13 cellular contexts compared by ENCODE assay signal in genomic region chr2:9108210-9108967, GRCh38.
DNase-seq lines count a peak whose midpoint lies in the region; ATAC-seq and TF ChIP-seq lines count a peak whose summit lies in the region.
"Had no signal": no experiment of that assay in that cellular context is flagged by ENCODE, and none has a peak within 500 bp of the region (broad histone marks: within the 10 kb centered on the region; RNA-seq: fewer than 3 reads in every experiment).

No MANE protein-coding gene starts in this region.

- TF ChIP-seq EP300 in sigmoid colon (IDR thresholded peaks at IDR 0.05): no peak

- H3K27me3 ChIP-seq in SJCRH30: no peaks in the 10 kb centered on the region
- H3K27me3 ChIP-seq in left lung: no peaks in the 10 kb centered on the region
- no peaks in the 10 kb centered on the region for H3K27me3 ChIP-seq in upper lobe of right lung
- no peaks in the 10 kb centered on the region for H3K27me3 ChIP-seq in sigmoid colon
- H3K27me3 ChIP-seq: heart left ventricle, ovary had no signal

- no peaks in the 10 kb centered on the region for H3K36me3 ChIP-seq in SJCRH30
- H3K36me3 ChIP-seq in left lung: no peaks in the 10 kb centered on the region
- no peaks in the 10 kb centered on the region for H3K36me3 ChIP-seq in upper lobe of right lung
- H3K36me3 ChIP-seq in sigmoid colon: no peaks in the 10 kb centered on the region
- H3K36me3 ChIP-seq: heart left ventricle, ovary had no signal

- ATAC-seq in left lung: peak; percentile 6
- ATAC-seq in upper lobe of right lung: peak; percentile 16
- no peak for ATAC-seq in HG03439 (IDR thresholded peaks at IDR 0.05; ENCODE audit: unreplicated experiment)
- ATAC-seq: heart left ventricle had no signal

- intact Hi-C loops in left lung (cut with DNase I): no loop called here
- intact Hi-C loops in upper lobe of right lung (cut with DNase I): no loop called here
- intact Hi-C loops in sigmoid colon (cut with DNase I): no loop called here

- DNase-seq in NCI-H2107 treated with DMSO at 0.1 percent for 48 hours (lab: John Stamatoyannopoulos, UW; ENCODE audit: unreplicated experiment): peak; percentile 24
- DNase-seq in NCI-H2107 (lab: John Stamatoyannopoulos, UW): no peak
- peak; percentile 79 to 81 for DNase-seq in SJCRH30
- DNase-seq in left lung: no peak
- no peak for DNase-seq in upper lobe of right lung
- no peak for DNase-seq in activated CD4-positive, alpha-beta T cell treated with anti-CD3 and anti-CD28 coated beads, Interleukin-2, amount 50 U/mL, for 48 hours
- DNase-seq in sigmoid colon: no peak
- DNase-seq: activated CD4-positive, alpha-beta T cell treated with anti-CD3 and anti-CD28 coated beads, Interleukin-2, amount 10 ng/mL, durations not matched to agents 7 days and 5 days; heart left ventricle; NCI-H226; ovary; stimulated activated CD8-positive, alpha-beta memory T cell treated with anti-CD3 and anti-CD28 coated beads, Interleukin-4, amount 100 ng/mL, for 48 hours had no signal

- 73 to 75% methylated on average over 11 of the region's 11 CpGs for WGBS in sigmoid colon, 2 donors

- H3K27ac ChIP-seq in SJCRH30 (peak overlapping the region; percentile 64), left lung (peak overlapping the region; percentile 39 to 50), upper lobe of right lung (peak overlapping the region; percentile 65), sigmoid colon (no peak overlapping the region)
- H3K27ac ChIP-seq: heart left ventricle, ovary had no signal

- H3K4me3 ChIP-seq in SJCRH30: peak overlapping the region; percentile 13
- no peak overlapping the region for H3K4me3 ChIP-seq in left lung
- no peak overlapping the region for H3K4me3 ChIP-seq in upper lobe of right lung
- H3K4me3 ChIP-seq in sigmoid colon: no peak overlapping the region
- H3K4me3 ChIP-seq: heart left ventricle, ovary had no signal

- TF ChIP-seq POLR2A in sigmoid colon (IDR thresholded peaks at IDR 0.05): no peak

- no peaks in the 10 kb centered on the region for H3K9me3 ChIP-seq in SJCRH30 (replicated peaks)
- H3K9me3 ChIP-seq in left lung: no peaks in the 10 kb centered on the region
- no peaks in the 10 kb centered on the region for H3K9me3 ChIP-seq in upper lobe of right lung
- no peaks in the 10 kb centered on the region for H3K9me3 ChIP-seq in sigmoid colon
- H3K9me3 ChIP-seq: heart left ventricle, ovary had no signal

- TF ChIP-seq CTCF in left lung (IDR thresholded peaks at IDR 0.05) (no peak), upper lobe of right lung (IDR thresholded peaks at IDR 0.05) (no peak), sigmoid colon (IDR thresholded peaks at IDR 0.05) (no peak)

- peaks cover 21% of the 10 kb centered on the region for H3K4me1 ChIP-seq in SJCRH30
- peaks cover 12 to 15% of the 10 kb centered on the region in 2 donors for H3K4me1 ChIP-seq in left lung
- H3K4me1 ChIP-seq in upper lobe of right lung: peaks cover 21% of the 10 kb centered on the region
- peaks cover 0 to 37% (median 30%) of the 10 kb centered on the region in 4 donors for H3K4me1 ChIP-seq in sigmoid colon

Comparison
In these comparisons a context has a peak if more than half of its experiments do, and no peak if none do; other contexts are left out.
1. DNase-seq: peak in NCI-H2107 treated with DMSO at 0.1 percent for 48 hours (single experiment) and SJCRH30 (2 of 2); none in NCI-H2107 (single experiment), left lung (0 of 2), upper lobe of right lung (single experiment), activated CD4-positive, alpha-beta T cell treated with anti-CD3 and anti-CD28 coated beads, Interleukin-2, amount 50 U/mL, for 48 hours (0 of 2) and sigmoid colon (single experiment).
2. H3K27ac ChIP-seq: peak in SJCRH30 (single experiment), left lung (2 of 2) and upper lobe of right lung (single experiment); none in sigmoid colon (0 of 4).